In the genomic region with DNA sequence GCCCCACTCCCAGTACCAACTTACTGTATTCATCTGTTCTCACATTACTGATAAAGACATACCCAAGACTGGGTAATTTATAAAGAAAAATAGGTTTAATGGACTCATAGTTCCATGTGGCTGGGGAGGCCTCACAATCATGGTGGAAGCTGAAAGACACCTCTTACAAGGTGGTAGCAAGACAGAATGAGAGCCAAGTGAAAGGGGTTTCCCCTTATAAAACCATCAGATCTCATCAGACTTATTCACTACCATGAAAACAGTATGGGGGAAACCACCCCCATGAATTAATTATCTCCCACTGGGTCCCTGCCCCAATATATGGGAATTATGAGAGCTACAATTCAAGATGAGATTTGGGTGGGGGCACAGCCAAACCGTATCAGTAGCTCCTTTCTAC, we compare ENCODE assay signal across 8 cellular contexts. TPM values are rescaled to one million over a fixed set of nuclear protein-coding genes. Genes with fewer than 3 reads are reported as not detected.
DNase-seq lines count a peak whose midpoint lies in the region; ATAC-seq and TF ChIP-seq lines count a peak whose summit lies in the region.
"Not testable (repeated sequence)": the region's sequence is repeated elsewhere in the genome, so short reads cannot be mapped to it uniquely, and the experiment has no call there.

No MANE protein-coding gene starts in this region.

- not testable (repeated sequence) for H3K9me3 Mint-ChIP-seq in activated CD4-positive, alpha-beta T cell treated with anti-CD3 and anti-CD28 coated beads for 36 hours (ENCODE audit: low read depth)
- H3K9me3 Mint-ChIP-seq in activated CD8-positive, alpha-beta T cell treated with anti-CD3 and anti-CD28 coated beads for 36 hours = peaks cover 19% of the 10 kb centered on the region
- peaks cover 34% of the 10 kb centered on the region for H3K9me3 Mint-ChIP-seq in activated T-cell treated with anti-CD3 and anti-CD28 coated beads, Interleukin-2, amount 50 U/mL, for 4 hours
- peaks cover 11% of the 10 kb centered on the region for H3K9me3 Mint-ChIP-seq in activated naive CD4-positive, alpha-beta T cell treated with anti-CD3 and anti-CD28 coated beads, Interleukin-2, amount 50 U/mL, for 24 hours
- H3K9me3 Mint-ChIP-seq in activated naive CD8-positive, alpha-beta T cell (ENCODE audit: low read depth) = peaks cover 23% of the 10 kb centered on the region
- H3K9me3 Mint-ChIP-seq in activated naive CD8-positive, alpha-beta T cell treated with anti-CD3 and anti-CD28 coated beads, Interleukin-2, amount 50 U/mL, for 24 hours = peaks cover 20% of the 10 kb centered on the region
- peaks cover 29 to 63% of the 10 kb centered on the region in 2 donors for H3K9me3 Mint-ChIP-seq in stimulated activated naive CD8-positive, alpha-beta T cell treated with anti-CD3 and anti-CD28 coated beads, Interleukin-15, amount 100 ng/mL, for 72 hours

- POLR2A ChIA-PET in activated CD4-positive, alpha-beta T cell treated with anti-CD3 and anti-CD28 coated beads for 36 hours (lab: Charles Lee); activated CD8-positive, alpha-beta T cell treated with anti-CD3 and anti-CD28 coated beads for 36 hours (lab: Charles Lee): not testable (repeated sequence)

- peak; percentile 23 for ATAC-seq in activated CD4-positive, alpha-beta T cell treated with anti-CD3 and anti-CD28 coated beads for 36 hours
- ATAC-seq in activated CD8-positive, alpha-beta T cell treated with anti-CD3 and anti-CD28 coated beads for 36 hours = peak; percentile 34
- peak; percentile 25 to 62 for ATAC-seq in activated T-cell treated with anti-CD3 and anti-CD28 coated beads, Interleukin-2, amount 50 U/mL, for 4 hours
- ATAC-seq in activated naive CD8-positive, alpha-beta T cell treated with anti-CD3 and anti-CD28 coated beads, Interleukin-2, amount 50 U/mL, for 24 hours = peak; percentile 49
- ATAC-seq in stimulated activated naive CD8-positive, alpha-beta T cell treated with anti-CD3 and anti-CD28 coated beads, Interleukin-15, Interleukin-2, amounts not matched to agents 100 U/mL and 50 U/mL, for 24 hours = peak; percentile 40
- not testable (repeated sequence) for ATAC-seq in stimulated activated naive CD8-positive, alpha-beta T cell treated with anti-CD3 and anti-CD28 coated beads, Interleukin-15, amount 100 ng/mL, for 72 hours

- intact Hi-C loops in activated CD4-positive, alpha-beta T cell treated with anti-CD3 and anti-CD28 coated beads for 36 hours (cut with DNase I, micrococcal nuclease); activated CD8-positive, alpha-beta T cell treated with anti-CD3 and anti-CD28 coated beads for 36 hours (cut with micrococcal nuclease): not testable (repeated sequence)

- not testable (repeated sequence) for TF ChIP-seq CTCF in activated CD8-positive, alpha-beta T cell treated with anti-CD3 and anti-CD28 coated beads for 36 hours (IDR thresholded peaks at IDR 0.05)

- CTCF ChIA-PET in activated CD4-positive, alpha-beta T cell treated with anti-CD3 and anti-CD28 coated beads for 36 hours (lab: Charles Lee) = interaction anchor here (2.0 kb wide), 1 partner anchor 18 kb away, joined by 5 read pairs; no protein-coding TSS in a partner anchor
- CTCF ChIA-PET in activated CD8-positive, alpha-beta T cell treated with anti-CD3 and anti-CD28 coated beads for 36 hours (lab: Charles Lee) = interaction anchor here (0.9 kb wide), 1 partner anchor 12 kb away, joined by 3 read pairs; no protein-coding TSS in a partner anchor

- H3K4me1 Mint-ChIP-seq in activated CD4-positive, alpha-beta T cell treated with anti-CD3 and anti-CD28 coated beads for 36 hours; activated T-cell treated with anti-CD3 and anti-CD28 coated beads, Interleukin-2, amount 50 U/mL, for 4 hours (ENCODE audit: low read depth): not testable (repeated sequence)
- peaks cover 13% of the 10 kb centered on the region for H3K4me1 Mint-ChIP-seq in activated CD8-positive, alpha-beta T cell treated with anti-CD3 and anti-CD28 coated beads for 36 hours (ENCODE audit: low read depth)
- peaks cover 36% of the 10 kb centered on the region for H3K4me1 Mint-ChIP-seq in activated naive CD4-positive, alpha-beta T cell treated with anti-CD3 and anti-CD28 coated beads, Interleukin-2, amount 50 U/mL, for 24 hours
- H3K4me1 Mint-ChIP-seq in activated naive CD8-positive, alpha-beta T cell (ENCODE audit: low read depth) = peaks cover 13% of the 10 kb centered on the region
- peaks cover 12% of the 10 kb centered on the region for H3K4me1 Mint-ChIP-seq in activated naive CD8-positive, alpha-beta T cell treated with anti-CD3 and anti-CD28 coated beads, Interleukin-2, amount 50 U/mL, for 24 hours
- H3K4me1 Mint-ChIP-seq in stimulated activated naive CD8-positive, alpha-beta T cell treated with anti-CD3 and anti-CD28 coated beads, Interleukin-15, amount 100 ng/mL, for 72 hours = peaks cover 38% of the 10 kb centered on the region

- H3K36me3 Mint-ChIP-seq in activated CD4-positive, alpha-beta T cell treated with anti-CD3 and anti-CD28 coated beads for 36 hours (ENCODE audit: low read depth); activated CD8-positive, alpha-beta T cell treated with anti-CD3 and anti-CD28 coated beads for 36 hours (ENCODE audit: low read depth); activated T-cell treated with anti-CD3 and anti-CD28 coated beads, Interleukin-2, amount 50 U/mL, for 4 hours (ENCODE audit: insufficient read depth); activated naive CD4-positive, alpha-beta T cell treated with anti-CD3 and anti-CD28 coated beads, Interleukin-2, amount 50 U/mL, for 24 hours: not testable (repeated sequence)
- peaks cover 27% of the 10 kb centered on the region for H3K36me3 Mint-ChIP-seq in activated naive CD8-positive, alpha-beta T cell
- peaks cover 11% of the 10 kb centered on the region for H3K36me3 Mint-ChIP-seq in activated naive CD8-positive, alpha-beta T cell treated with anti-CD3 and anti-CD28 coated beads, Interleukin-2, amount 50 U/mL, for 24 hours (ENCODE audit: low read depth)

- H3K27ac Mint-ChIP-seq in activated CD4-positive, alpha-beta T cell treated with anti-CD3 and anti-CD28 coated beads for 36 hours; activated naive CD8-positive, alpha-beta T cell treated with anti-CD3 and anti-CD28 coated beads, Interleukin-2, amount 50 U/mL, for 24 hours: not testable (repeated sequence)
- peak overlapping the region; percentile 7 for H3K27ac Mint-ChIP-seq in activated CD8-positive, alpha-beta T cell treated with anti-CD3 and anti-CD28 coated beads for 36 hours
- H3K27ac Mint-ChIP-seq in activated naive CD4-positive, alpha-beta T cell treated with anti-CD3 and anti-CD28 coated beads, Interleukin-2, amount 50 U/mL, for 24 hours = peak overlapping the region; percentile 13
- peak overlapping the region; percentile 18 for H3K27ac Mint-ChIP-seq in activated naive CD8-positive, alpha-beta T cell
- peak overlapping the region; percentile 8 to 29 for H3K27ac Mint-ChIP-seq in stimulated activated naive CD8-positive, alpha-beta T cell treated with anti-CD3 and anti-CD28 coated beads, Interleukin-15, amount 100 ng/mL, for 72 hours

- not testable (repeated sequence) for H3K27me3 Mint-ChIP-seq in activated CD4-positive, alpha-beta T cell treated with anti-CD3 and anti-CD28 coated beads for 36 hours; activated CD8-positive, alpha-beta T cell treated with anti-CD3 and anti-CD28 coated beads for 36 hours; activated T-cell treated with anti-CD3 and anti-CD28 coated beads, Interleukin-2, amount 50 U/mL, for 4 hours (ENCODE audit: low read depth); activated naive CD4-positive, alpha-beta T cell treated with anti-CD3 and anti-CD28 coated beads, Interleukin-2, amount 50 U/mL, for 24 hours; activated naive CD8-positive, alpha-beta T cell; activated naive CD8-positive, alpha-beta T cell treated with anti-CD3 and anti-CD28 coated beads, Interleukin-2, amount 50 U/mL, for 24 hours; stimulated activated naive CD8-positive, alpha-beta T cell treated with anti-CD3 and anti-CD28 coated beads, Interleukin-15, amount 100 ng/mL, for 72 hours

- H3K4me3 Mint-ChIP-seq in activated CD4-positive, alpha-beta T cell treated with anti-CD3 and anti-CD28 coated beads for 36 hours; activated CD8-positive, alpha-beta T cell treated with anti-CD3 and anti-CD28 coated beads for 36 hours; activated T-cell treated with anti-CD3 and anti-CD28 coated beads, Interleukin-2, amount 50 U/mL, for 4 hours; activated naive CD4-positive, alpha-beta T cell treated with anti-CD3 and anti-CD28 coated beads, Interleukin-2, amount 50 U/mL, for 24 hours; activated naive CD8-positive, alpha-beta T cell; activated naive CD8-positive, alpha-beta T cell treated with anti-CD3 and anti-CD28 coated beads, Interleukin-2, amount 50 U/mL, for 24 hours; stimulated activated naive CD8-positive, alpha-beta T cell treated with anti-CD3 and anti-CD28 coated beads, Interleukin-15, amount 100 ng/mL, for 72 hours: not testable (repeated sequence)

- DNase-seq in activated CD4-positive, alpha-beta T cell treated with anti-CD3 and anti-CD28 coated beads for 36 hours; activated CD8-positive, alpha-beta T cell treated with anti-CD3 and anti-CD28 coated beads for 36 hours; activated T-cell treated with anti-CD3 and anti-CD28 coated beads, Interleukin-2, amount 50 U/mL, for 4 hours; activated naive CD8-positive, alpha-beta T cell treated with anti-CD3 and anti-CD28 coated beads, Interleukin-2, amount 50 U/mL, for 24 hours; stimulated activated naive CD8-positive, alpha-beta T cell treated with anti-CD3 and anti-CD28 coated beads, Interleukin-15, Interleukin-2, amounts not matched to agents 100 U/mL and 50 U/mL, for 24 hours; stimulated activated naive CD8-positive, alpha-beta T cell treated with anti-CD3 and anti-CD28 coated beads, Interleukin-15, amount 100 ng/mL, for 72 hours: not testable (repeated sequence)

RNA-seq across cellular contexts. Expression of a gene that starts 43.5 kb away (rescaled TPM):
- 10 to 100 TPM; 16.9 to 23.5 TPM for total RNA-seq in activated CD4-positive, alpha-beta T cell treated with anti-CD3 and anti-CD28 coated beads for 36 hours
- 10 to 100 TPM; 19.5 to 22.3 TPM for total RNA-seq in activated CD8-positive, alpha-beta T cell treated with anti-CD3 and anti-CD28 coated beads for 36 hours
- 10 to 100 TPM; 15.2 to 20.0 (median 19.5) TPM for total RNA-seq in activated T-cell treated with anti-CD3 and anti-CD28 coated beads, Interleukin-2, amount 50 U/mL, for 4 hours

RNA-seq across cellular contexts. Expression of a gene that starts 44.8 kb away (rescaled TPM):
- total RNA-seq in activated CD4-positive, alpha-beta T cell treated with anti-CD3 and anti-CD28 coated beads for 36 hours = 10 to 100 TPM; 18.2 to 23.4 TPM
- total RNA-seq in activated CD8-positive, alpha-beta T cell treated with anti-CD3 and anti-CD28 coated beads for 36 hours = 10 to 100 TPM; 21.8 to 29.9 TPM
- 10 to 100 TPM; 11.8 to 15.5 (median 13.8) TPM for total RNA-seq in activated T-cell treated with anti-CD3 and anti-CD28 coated beads, Interleukin-2, amount 50 U/mL, for 4 hours
